In the genomic region with DNA sequence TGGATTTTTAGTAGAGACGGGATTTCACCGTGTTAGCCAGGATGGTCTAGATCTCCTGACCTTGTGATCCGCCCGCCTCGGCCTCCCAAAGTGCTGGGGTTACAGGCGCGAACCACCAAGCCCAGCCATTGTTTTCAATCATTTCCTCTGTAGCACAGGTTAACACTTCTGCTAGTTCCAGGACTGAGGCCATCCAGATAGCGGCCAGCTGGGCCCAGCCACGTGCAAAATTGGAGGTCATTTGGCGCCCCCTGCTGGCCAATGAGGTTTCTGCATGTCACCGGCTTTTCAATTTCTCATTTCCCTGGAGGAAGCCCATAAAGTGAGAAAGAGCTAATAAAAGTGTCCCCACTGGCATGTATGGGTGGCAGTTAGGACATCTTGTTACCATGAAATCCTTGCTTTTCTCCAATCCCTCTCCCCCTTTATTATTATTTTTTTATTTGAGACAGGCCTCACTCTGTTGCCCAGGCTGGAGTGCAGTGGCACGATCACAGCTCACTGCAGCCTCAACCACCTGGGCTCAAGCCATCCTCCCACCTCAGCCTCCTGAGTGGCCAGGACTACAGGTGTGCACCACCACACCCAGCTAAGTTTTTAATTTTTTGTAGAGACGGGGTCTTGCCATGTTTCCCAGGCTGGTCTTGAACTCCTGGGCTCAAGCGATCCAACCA, we compare ENCODE assay signal across 8 cellular contexts. TPM values are rescaled to one million over a fixed set of nuclear protein-coding genes. Genes with fewer than 3 reads are reported as not detected.
DNase-seq lines count a peak whose midpoint lies in the region; TF ChIP-seq lines count a peak whose summit lies in the region.
"Not testable (repeated sequence)": the region's sequence is repeated elsewhere in the genome, so short reads cannot be mapped to it uniquely, and the experiment has no call there.

No MANE protein-coding gene starts in this region.

- H3K36me3 ChIP-seq in liver (ENCODE audit: control insufficient read depth in 4 of 4, insufficient read depth in 3 of 4, low read depth in 1 of 4, low read length in 3 of 4) = not testable (repeated sequence)

- H3K9me3 ChIP-seq in liver (ENCODE audit: control insufficient read depth in 4 of 4, low read length in 3 of 4) = not testable (repeated sequence)

- peak; percentile 34 for DNase-seq in AG09319 (ENCODE audit: extremely low read depth, low read depth)
- peak; percentile 76 for DNase-seq in GM19238 (ENCODE audit: insufficient read length, low spot score)
- peak; percentile 90 for DNase-seq in OCI-M1 (lab: John Stamatoyannopoulos, UW)
- peak; percentile 45 to 93 (median 87) for DNase-seq in activated CD8-positive, alpha-beta memory T cell treated with anti-CD3 and anti-CD28 coated beads for 48 hours (ENCODE audit: low read depth in 2 of 3, low spot score in 2 of 3)
- peak; percentile 93 for DNase-seq in ecto neural progenitor cell (ENCODE audit: low spot score)
- DNase-seq in stimulated activated CD4-positive, alpha-beta T cell treated with anti-CD3 and anti-CD28 coated beads, Interleukin-2, amount 100 ng/mL, for 48 hours = peak; percentile 80 to 82

- WGBS in liver = 34% methylated on average over 14 of the region's 14 CpGs

- TF ChIP-seq CTCF in AG09319 (IDR thresholded peaks at IDR 0.05; ENCODE audit: low read depth, low read length) (peak; percentile 80), LNCAP (IDR thresholded peaks at IDR 0.05) (peak; percentile 89), liver (IDR thresholded peaks at IDR 0.05; ENCODE audit: low read depth, low read length, missing input control) (peak; percentile 98)

- not testable (repeated sequence) for H3K9ac ChIP-seq in liver (ENCODE audit: low read depth in 1 of 2, low read length in 2 of 2)

- H3K27ac ChIP-seq in liver (ENCODE audit: low read depth in 1 of 2, low read length in 2 of 2) = not testable (repeated sequence)

- not testable (repeated sequence) for H3K27me3 ChIP-seq in liver (ENCODE audit: control insufficient read depth in 4 of 4, insufficient read depth in 4 of 4, low read length in 3 of 4)

- not testable (repeated sequence) for H3K4me3 ChIP-seq in liver (ENCODE audit: low read depth in 1 of 3, low read length in 3 of 3)

- H3K4me1 ChIP-seq in liver (ENCODE audit: control insufficient read depth in 4 of 4, insufficient read depth in 4 of 4, low read length in 3 of 4) = not testable (repeated sequence)

- peak; percentile 97 to 98 for TF ChIP-seq RAD21 in liver (IDR thresholded peaks at IDR 0.05)

RNA-seq across cellular contexts. Expression of a gene that starts 58.2 kb away (rescaled TPM):
- total RNA-seq in liver = 10 to 100 TPM; 27.5 to 31.0 TPM
- 10 to 100 TPM; 15.7 to 28.4 TPM for polyA plus RNA-seq in liver

Comparison
In these comparisons a context has a peak if more than half of its experiments do, and no peak if none do; other contexts are left out.
1. DNase-seq: peak in every context shown above with its lines; median percentile 93 in ecto neural progenitor cell; 90 in OCI-M1; 87 in activated CD8-positive, alpha-beta memory T cell treated with anti-CD3 and anti-CD28 coated beads for 48 hours; 81 in stimulated activated CD4-positive, alpha-beta T cell treated with anti-CD3 and anti-CD28 coated beads, Interleukin-2, amount 100 ng/mL, for 48 hours; 76 in GM19238; 34 in AG09319.